ENCODE assay signal across 10 cellular contexts in the genomic region with DNA sequence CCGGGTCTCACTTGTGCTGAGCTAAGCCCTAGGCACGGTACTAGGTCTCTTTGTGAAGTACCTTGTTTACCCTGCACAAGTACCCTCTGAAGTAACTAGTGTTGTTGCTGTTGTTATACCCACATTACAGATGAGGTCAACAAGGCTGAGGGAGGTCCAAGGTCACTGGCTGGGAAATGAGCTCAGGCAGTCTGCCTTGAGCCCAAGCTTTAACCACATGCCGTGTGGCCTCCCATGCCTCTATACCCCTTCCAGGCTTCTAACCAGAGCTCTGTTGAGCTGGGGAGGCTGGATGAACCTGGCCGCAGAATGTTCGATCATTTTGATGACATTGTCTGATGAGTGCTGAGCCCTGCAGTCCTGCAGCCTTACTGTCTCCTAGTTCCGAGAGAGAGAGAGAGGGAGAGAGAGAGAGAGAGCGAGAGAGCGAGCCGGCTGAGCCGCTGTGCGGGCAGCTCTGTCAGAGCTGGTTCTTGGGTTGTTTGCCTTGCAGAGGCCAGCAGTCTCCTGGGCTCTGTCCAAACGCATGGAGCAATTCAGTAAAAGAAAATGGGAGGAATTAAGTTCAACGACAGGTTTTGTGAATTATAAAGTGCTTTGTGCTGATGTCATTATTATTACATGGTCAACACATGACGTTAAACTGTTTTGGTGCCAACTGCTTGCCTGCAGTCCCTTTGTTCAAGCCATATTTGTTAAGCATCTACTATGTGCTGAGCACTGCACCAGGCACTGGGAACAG. TPM values are rescaled to one million over a fixed set of nuclear protein-coding genes. Genes with fewer than 3 reads are reported as not detected.
DNase-seq lines count a peak whose midpoint lies in the region; ATAC-seq and TF ChIP-seq lines count a peak whose summit lies in the region.
"Had no signal": no experiment of that assay in that cellular context is flagged by ENCODE, and none has a peak within 500 bp of the region (broad histone marks: within the 10 kb centered on the region; RNA-seq: fewer than 3 reads in every experiment).

No MANE protein-coding gene starts in this region.

- no peaks in the 10 kb centered on the region for H3F3A ChIP-seq in DOHH2 (ENCODE audit: control insufficient read depth, insufficient read depth)

- H3K9ac ChIP-seq in skeletal muscle tissue (ENCODE audit: low read depth in 1 of 3, low read length in 3 of 3) = peak overlapping the region in 1 of 3 donors; percentile 4

- H3K27ac ChIP-seq in DOHH2 (ENCODE audit: low read depth, low read length) = no peak overlapping the region
- H3K27ac ChIP-seq in skeletal muscle tissue (ENCODE audit: low read depth, low read length) = peak overlapping the region; percentile 63

- H3K27me3 ChIP-seq in DOHH2 (ENCODE audit: control insufficient read depth, low read length) = no peaks in the 10 kb centered on the region
- H3K27me3 ChIP-seq in skeletal muscle tissue (ENCODE audit: control insufficient read depth in 3 of 3, insufficient read depth in 3 of 3, low read length in 3 of 3) = no peaks in the 10 kb centered on the region

- H3K4me2 ChIP-seq in DOHH2 (ENCODE audit: low read length) = peak overlapping the region; percentile 74

- H4K20me1 ChIP-seq in DOHH2 (ENCODE audit: control insufficient read depth, insufficient read depth, low read depth, low read length) = no peaks in the 10 kb centered on the region

- H3K36me3 ChIP-seq in DOHH2 (ENCODE audit: control insufficient read depth, low read length) = no peaks in the 10 kb centered on the region; the same call in 1 of the 2 replicates
- peaks cover 11 to 45% (median 17%) of the 10 kb centered on the region in 3 donors for H3K36me3 ChIP-seq in skeletal muscle tissue (ENCODE audit: control insufficient read depth in 3 of 3, insufficient read depth in 3 of 3, low read length in 3 of 3)

- H3K9me3 ChIP-seq in DOHH2 (ENCODE audit: control insufficient read depth, insufficient read depth, low read length) (no peaks in the 10 kb centered on the region), skeletal muscle tissue (ENCODE audit: control insufficient read depth in 3 of 3, low read length in 3 of 3) (no peaks in the 10 kb centered on the region)

- H3K4me1 ChIP-seq in DOHH2 (ENCODE audit: control insufficient read depth, low read length) (peaks cover 62% of the 10 kb centered on the region), skeletal muscle tissue (ENCODE audit: control insufficient read depth in 3 of 3, insufficient read depth in 3 of 3, low read length in 3 of 3) (peaks cover 45 to 76% (median 75%) of the 10 kb centered on the region in 3 donors)

- no peaks in the 10 kb centered on the region for H3K79me2 ChIP-seq in DOHH2 (ENCODE audit: control insufficient read depth, low read length)

- ATAC-seq in GM18517 (IDR thresholded peaks at IDR 0.05; ENCODE audit: unreplicated experiment) = no peak
- ATAC-seq: natural killer cell treated with Interleukin-12 subunit alpha and Interleukin-12 subunit beta and Interleukin-15 and Interleukin-18, amount 100 ng/mL, for 72 hours had no signal

- peak; percentile 68 for DNase-seq in astrocyte of the spinal cord (ENCODE audit: low read depth, low spot score)
- peak; percentile 42 for DNase-seq in islet precursor cell
- no peak for DNase-seq in globus pallidus (ENCODE audit: low spot score)
- DNase-seq in NCI-H1048 (lab: John Stamatoyannopoulos, UW) = no peak
- DNase-seq in mesenteric fat pad (ENCODE audit: low spot score) = no peak
- DNase-seq: NCI-H1105 had no signal

- in situ Hi-C loops in astrocyte of the spinal cord (cut with HindIII; ENCODE audit: low sequenced_read_pairs) = no loop called here

- H3K9me2 ChIP-seq in DOHH2 (replicated peaks; ENCODE audit: control insufficient read depth, low read length) = no peaks in the 10 kb centered on the region

- peak overlapping the region; percentile 61 for H3K4me3 ChIP-seq in DOHH2 (ENCODE audit: low read length)
- H3K4me3 ChIP-seq in astrocyte of the spinal cord (ENCODE audit: low read depth, low read length) = no peak overlapping the region
- H3K4me3 ChIP-seq in skeletal muscle tissue (ENCODE audit: low read length in 3 of 3) = no peak overlapping the region

- TF ChIP-seq CTCF in DOHH2 (IDR thresholded peaks at IDR 0.05; ENCODE audit: low read depth, low read length, poor library complexity, severe bottlenecking) (no peak), astrocyte of the spinal cord (IDR thresholded peaks at IDR 0.05; ENCODE audit: low read depth, low read length) (no peak)

RNA-seq across cellular contexts. Expression of a gene that starts 13.1 kb away (rescaled TPM):
- 24.5 TPM for total RNA-seq in skeletal muscle tissue
- total RNA-seq in mesenteric fat pad = 113 TPM

Comparison
In these comparisons a context has a peak if more than half of its experiments do, and no peak if none do; other contexts are left out.
1. DNase-seq: peak in astrocyte of the spinal cord (single experiment) and islet precursor cell (single experiment); none in globus pallidus (single experiment), NCI-H1048 (single experiment) and mesenteric fat pad (single experiment).